8 cellular contexts compared by ENCODE assay signal in genomic region chr19:32693151-32694108, GRCh38. TPM values are rescaled to one million over a fixed set of nuclear protein-coding genes. Genes with fewer than 3 reads are reported as not detected.
DNase-seq lines count a peak whose midpoint lies in the region; ATAC-seq and TF ChIP-seq lines count a peak whose summit lies in the region.
"Not testable (repeated sequence)": the region's sequence is repeated elsewhere in the genome, so short reads cannot be mapped to it uniquely, and the experiment has no call there.

No MANE protein-coding gene starts in this region.

- H3F3A ChIP-seq in PC-3 (ENCODE audit: low read length, unreplicated experiment), result not testable (repeated sequence)

- TF ChIP-seq POLR2A in ovary (IDR thresholded peaks at IDR 0.05), result not testable (repeated sequence)

- H3K9me3 Mint-ChIP-seq in activated CD4-positive, alpha-beta memory T cell treated with anti-CD3 and anti-CD28 coated beads for 36 hours; MCF 10A (ENCODE audit: unreplicated experiment); stimulated activated naive CD8-positive, alpha-beta T cell treated with anti-CD3 and anti-CD28 coated beads, Interleukin-15, Interleukin-2, amounts not matched to agents 100 ng/mL and 50 ng/mL, for 24 hours: not testable (repeated sequence)

- 91 to 93% methylated on average over 20 of the region's 20 CpGs for WGBS in heart right ventricle, 2 donors
- WGBS in ovary, 3 donors, result 91 to 92% (median 92%) methylated on average over 20 of the region's 20 CpGs

- intact Hi-C loops in PC-3 (cut with micrococcal nuclease), result loop anchor here (5.0 kb wide), 2 partner anchors 234 to 279 kb away; partner anchors contain the start of genes CEP89 and FAAP24
- intact Hi-C loops in activated CD4-positive, alpha-beta memory T cell treated with anti-CD3 and anti-CD28 coated beads for 36 hours (cut with micrococcal nuclease), result loop anchor here (5.0 kb wide), 3 partner anchors 99 to 484 kb away; no protein-coding TSS in a partner anchor
- intact Hi-C loops in MCF 10A (cut with micrococcal nuclease); ovary (cut with DNase I): not testable (repeated sequence)
- intact Hi-C loops in heart right ventricle (cut with DNase I), result loop anchor here in 2 of 10 donors (5.0 to 10.0 kb wide), 2 partner anchors 109 to 111 kb away; partner anchors contain the start of gene PDCD5 (in 2 of the 2)

- POLR2A ChIA-PET in PC-3 (lab: Charles Lee; ENCODE audit: unreplicated experiment), result not testable (repeated sequence)
- POLR2A ChIA-PET in activated CD4-positive, alpha-beta memory T cell treated with anti-CD3 and anti-CD28 coated beads for 36 hours (lab: Charles Lee), result interaction anchor here (0.9 to 1.1 kb wide), 2 partner anchors 20 to 288 kb away, joined by 4 read pairs; partner anchors contain the start of gene DPY19L3
- POLR2A ChIA-PET in MCF 10A (lab: Yijun Ruan, JAX), result interaction anchor here (0.6 to 1.0 kb wide), 4 partner anchors 11 to 354 kb away, joined by 3 to 6 read pairs (median 4); no protein-coding TSS in a partner anchor

- not testable (repeated sequence) for H3K27me3 Mint-ChIP-seq in activated CD4-positive, alpha-beta memory T cell treated with anti-CD3 and anti-CD28 coated beads for 36 hours; MCF 10A (ENCODE audit: insufficient read depth, unreplicated experiment); stimulated activated naive CD8-positive, alpha-beta T cell treated with anti-CD3 and anti-CD28 coated beads, Interleukin-15, Interleukin-2, amounts not matched to agents 100 ng/mL and 50 ng/mL, for 24 hours

- H3K4me1 ChIP-seq in BLaER1 treated with 17β-estradiol and CSF1 and Interleukin-3, amounts not matched to agents 10 nM and 100 nM, result peaks cover 43 to 85% (median 49%) of the 10 kb centered on the region in 10 experiments
- H3K4me1 ChIP-seq in PC-3 (ENCODE audit: insufficient read depth, low read length), result peaks cover 18% of the 10 kb centered on the region
- peaks cover 6 to 76% (median 58%) of the 10 kb centered on the region in 9 donors for H3K4me1 ChIP-seq in heart right ventricle
- peaks cover 20% of the 10 kb centered on the region for H3K4me1 ChIP-seq in ovary (ENCODE audit: insufficient read depth)

- H3K27me3 ChIP-seq in BLaER1 treated with 17β-estradiol and CSF1 and Interleukin-3, amounts not matched to agents 10 nM and 100 nM; PC-3 (ENCODE audit: low read length); heart right ventricle; ovary: not testable (repeated sequence)

- H3K4me3 Mint-ChIP-seq in activated CD4-positive, alpha-beta memory T cell treated with anti-CD3 and anti-CD28 coated beads for 36 hours, result peak overlapping the region; percentile 90
- H3K4me3 Mint-ChIP-seq in MCF 10A (ENCODE audit: unreplicated experiment), result peak overlapping the region; percentile 79
- H3K4me3 Mint-ChIP-seq in stimulated activated naive CD8-positive, alpha-beta T cell treated with anti-CD3 and anti-CD28 coated beads, Interleukin-15, Interleukin-2, amounts not matched to agents 100 ng/mL and 50 ng/mL, for 24 hours, result peak overlapping the region; percentile 94

- H3K27ac Mint-ChIP-seq in activated CD4-positive, alpha-beta memory T cell treated with anti-CD3 and anti-CD28 coated beads for 36 hours, result peak overlapping the region; percentile 86
- H3K27ac Mint-ChIP-seq in MCF 10A (ENCODE audit: low read depth, unreplicated experiment), result peak overlapping the region; percentile 96
- peak overlapping the region; percentile 99 for H3K27ac Mint-ChIP-seq in stimulated activated naive CD8-positive, alpha-beta T cell treated with anti-CD3 and anti-CD28 coated beads, Interleukin-15, Interleukin-2, amounts not matched to agents 100 ng/mL and 50 ng/mL, for 24 hours

- H2AFZ ChIP-seq in PC-3 (ENCODE audit: low read length), result not testable (repeated sequence)

- not testable (repeated sequence) for TF ChIP-seq EP300 in ovary (IDR thresholded peaks at IDR 0.05)

- peaks cover 66% of the 10 kb centered on the region for H3K4me1 Mint-ChIP-seq in activated CD4-positive, alpha-beta memory T cell treated with anti-CD3 and anti-CD28 coated beads for 36 hours (ENCODE audit: low read depth)
- H3K4me1 Mint-ChIP-seq in MCF 10A (ENCODE audit: insufficient read depth, unreplicated experiment), result peaks cover 37% of the 10 kb centered on the region
- peaks cover 76% of the 10 kb centered on the region for H3K4me1 Mint-ChIP-seq in stimulated activated naive CD8-positive, alpha-beta T cell treated with anti-CD3 and anti-CD28 coated beads, Interleukin-15, Interleukin-2, amounts not matched to agents 100 ng/mL and 50 ng/mL, for 24 hours (ENCODE audit: low read depth)

- H3K4me2 ChIP-seq in BLaER1 treated with 17β-estradiol and CSF1 and Interleukin-3, amounts not matched to agents 10 nM and 100 nM, result peak overlapping the region; percentile 88 to 98 (median 93)
- H3K4me2 ChIP-seq in PC-3 (ENCODE audit: low read length), result peak overlapping the region; percentile 99

- TSS peak; percentile 24 for BruUV-seq in PC-3 (replicated peaks; lab: Mats Ljungman, UMichigan)
- not testable (repeated sequence) for BruUV-seq in MCF 10A (replicated peaks; lab: Mats Ljungman, UMichigan)

- peak overlapping the region; percentile 89 to 96 (median 94) for H3K9ac ChIP-seq in BLaER1 treated with 17β-estradiol and CSF1 and Interleukin-3, amounts not matched to agents 10 nM and 100 nM
- H3K9ac ChIP-seq in PC-3 (ENCODE audit: low read length), result peak overlapping the region; percentile 92

- peaks cover 0 to 48% (median 24%) of the 10 kb centered on the region in 11 experiments; a peak in 14 of 22 replicates for H4K20me1 ChIP-seq in BLaER1 treated with 17β-estradiol and CSF1 and Interleukin-3, amounts not matched to agents 10 nM and 100 nM
- H4K20me1 ChIP-seq in PC-3 (ENCODE audit: low read length), result not testable (repeated sequence)

- not testable (repeated sequence) for TF ChIP-seq CTCF in HFF-Myc (IDR thresholded peaks at IDR 0.05; ENCODE audit: low read depth, low read length, missing control alignments); PC-3 (conservative IDR thresholded peaks at IDR 0.05; ENCODE audit: low read depth, low read length); MCF 10A (IDR thresholded peaks at IDR 0.05; ENCODE audit: unreplicated experiment); heart right ventricle (IDR thresholded peaks at IDR 0.05); ovary (IDR thresholded peaks at IDR 0.05)

- H3K36me3 ChIP-seq in BLaER1 treated with 17β-estradiol and CSF1 and Interleukin-3, amounts not matched to agents 10 nM and 100 nM, result peaks cover 10 to 55% (median 52%) of the 10 kb centered on the region in 11 experiments
- H3K36me3 ChIP-seq in PC-3 (ENCODE audit: low read depth, low read length); heart right ventricle; ovary: not testable (repeated sequence)

- ATAC-seq in PC-3, heart right ventricle: not testable (repeated sequence)

- peak overlapping the region; percentile 71 to 86 (median 78) for H3K4me3 ChIP-seq in BLaER1 treated with 17β-estradiol and CSF1 and Interleukin-3, amounts not matched to agents 10 nM and 100 nM
- peak overlapping the region; percentile 59 for H3K4me3 ChIP-seq in HFF-Myc (replicated peaks; ENCODE audit: low read depth, low read length)
- peak overlapping the region; percentile 90 for H3K4me3 ChIP-seq in PC-3 (ENCODE audit: low read length)
- H3K4me3 ChIP-seq in heart right ventricle, result peak overlapping the region; percentile 60 to 84 (median 77)
- H3K4me3 ChIP-seq in ovary, result peak overlapping the region; percentile 73

- not testable (repeated sequence) for DNase-seq in HFF-Myc (ENCODE audit: extremely low read depth, low read depth); heart right ventricle; ovary
- DNase-seq in PC-3, result peak; percentile 57
- DNase-seq in activated CD4-positive, alpha-beta memory T cell treated with anti-CD3 and anti-CD28 coated beads for 36 hours, result peak; percentile 74
- peak; percentile 36 for DNase-seq in MCF 10A (ENCODE audit: unreplicated experiment)

- peaks cover 72% of the 10 kb centered on the region for H3K79me2 ChIP-seq in PC-3 (ENCODE audit: low read length)

- CTCF ChIA-PET in PC-3 (lab: Charles Lee); activated CD4-positive, alpha-beta memory T cell treated with anti-CD3 and anti-CD28 coated beads for 36 hours (lab: Charles Lee): not testable (repeated sequence)
- CTCF ChIA-PET in MCF 10A (lab: Yijun Ruan, JAX), result interaction anchor here (0.6 to 1.0 kb wide), 3 partner anchors 12 to 283 kb away, joined by 3 to 4 read pairs (median 3); no protein-coding TSS in a partner anchor

- H3K9me2 ChIP-seq in PC-3 (replicated peaks; ENCODE audit: low read length), result not testable (repeated sequence)

- peak overlapping the region; percentile 84 to 97 (median 95) for H3K27ac ChIP-seq in BLaER1 treated with 17β-estradiol and CSF1 and Interleukin-3, amounts not matched to agents 10 nM and 100 nM
- H3K27ac ChIP-seq in PC-3 (ENCODE audit: low read length) (0 out of 2 replicates have a peak overlapping the region, but pooled peaks have one; percentile 34), heart right ventricle (peak overlapping the region in 2 of 10 donors; percentile 92)
- not testable (repeated sequence) for H3K27ac ChIP-seq in ovary

- H3K9me3 ChIP-seq in BLaER1 treated with 17β-estradiol and CSF1 and Interleukin-3, amounts not matched to agents 10 nM and 100 nM (replicated peaks in 1 of 11), result peaks cover 2 to 55% (median 52%) of the 10 kb centered on the region in 11 experiments
- H3K9me3 ChIP-seq in PC-3 (ENCODE audit: low read length); heart right ventricle; ovary: not testable (repeated sequence)

- peaks cover 37% of the 10 kb centered on the region for H3K36me3 Mint-ChIP-seq in activated CD4-positive, alpha-beta memory T cell treated with anti-CD3 and anti-CD28 coated beads for 36 hours
- peaks cover 31% of the 10 kb centered on the region for H3K36me3 Mint-ChIP-seq in MCF 10A (ENCODE audit: insufficient read depth, unreplicated experiment)
- H3K36me3 Mint-ChIP-seq in stimulated activated naive CD8-positive, alpha-beta T cell treated with anti-CD3 and anti-CD28 coated beads, Interleukin-15, Interleukin-2, amounts not matched to agents 100 ng/mL and 50 ng/mL, for 24 hours (ENCODE audit: low read depth), result peaks cover 51% of the 10 kb centered on the region

RNA-seq across cellular contexts. Expression of gene NUDT19, which starts 1.8 kb away (rescaled TPM):
- total RNA-seq in PC-3 (2014; rRNA removed) (13.3 TPM in 2 replicates), MCF 10A (2022) (29.4 and 33.4 TPM in 2 replicates), heart right ventricle (10 to 100 TPM; 16.1 to 27.7 (median 20.5) TPM), ovary (1 to 10 TPM; 3.6 to 10.0 (median 6.3) TPM)
- total RNA-seq in activated CD4-positive, alpha-beta memory T cell treated with anti-CD3 and anti-CD28 coated beads for 36 hours, result 10 to 100 TPM; 14.9 to 15.0 TPM
- polyA plus RNA-seq in heart right ventricle (10 to 100 TPM in 1 of 2 donors, 1 to 10 TPM in 1; 9.1 to 10.0 TPM), ovary (10 to 100 TPM in 1 of 2 donors, 1 to 10 TPM in 1; 4.6 to 13.0 TPM)

RNA-seq across cellular contexts. Expression of gene RGS9BP, which starts 17.8 kb away (rescaled TPM):
- total RNA-seq in PC-3 (2014; rRNA removed), result 1.3 and 1.6 TPM in 2 replicates
- total RNA-seq in activated CD4-positive, alpha-beta memory T cell treated with anti-CD3 and anti-CD28 coated beads for 36 hours, result under 1 TPM; 0.10 to 0.19 TPM
- 0.16 and 0.69 TPM in 2 replicates for total RNA-seq in MCF 10A (2022)
- 10 to 100 TPM in 1 of 10 donors, 1 to 10 TPM in 9; 1.7 to 13.5 (median 4.8) TPM for total RNA-seq in heart right ventricle
- 1 to 10 TPM in 1 of 2 donors, under 1 TPM in 1; 0.43 to 2.6 TPM for polyA plus RNA-seq in heart right ventricle
- total RNA-seq in ovary, result under 1 TPM in 2 of 7 donors, not detected in 5; 0.17 to 0.31 TPM
- polyA plus RNA-seq in ovary, result under 1 TPM; 0.06 to 0.15 TPM

RNA-seq across cellular contexts. Expression of gene ANKRD27, which starts 18.4 kb away (rescaled TPM):
- 14.3 and 17.0 TPM in 2 replicates for total RNA-seq in PC-3 (2014; rRNA removed)
- total RNA-seq in activated CD4-positive, alpha-beta memory T cell treated with anti-CD3 and anti-CD28 coated beads for 36 hours, result 10 to 100 TPM; 39.7 to 45.4 TPM
- 28.4 and 30.1 TPM in 2 replicates for total RNA-seq in MCF 10A (2022)
- total RNA-seq in heart right ventricle, result 10 to 100 TPM; 16.6 to 24.5 (median 20.0) TPM
- 10 to 100 TPM in 1 of 2 donors, 1 to 10 TPM in 1; 7.6 to 10.1 TPM for polyA plus RNA-seq in heart right ventricle
- total RNA-seq in ovary, result 10 to 100 TPM; 10.6 to 33.6 (median 23.5) TPM
- 10 to 100 TPM in 1 of 2 donors, 1 to 10 TPM in 1; 9.9 to 19.4 TPM for polyA plus RNA-seq in ovary

RNA-seq across cellular contexts. Expression of gene TDRD12, which starts 26.1 kb away (rescaled TPM):
- total RNA-seq in PC-3 (2014; rRNA removed) (0.23 TPM in 1 of 2 replicates, not detected in the other), MCF 10A (2022) (0.14 and 0.20 TPM in 2 replicates), heart right ventricle (under 1 TPM in 5 of 10 donors, not detected in 5; 0.07 to 0.47 (median 0.13) TPM), ovary (1 to 10 TPM in 6 of 7 donors, under 1 TPM in 1; 0.23 to 3.2 (median 2.4) TPM)
- total RNA-seq in activated CD4-positive, alpha-beta memory T cell treated with anti-CD3 and anti-CD28 coated beads for 36 hours, result under 1 TPM; 0.24 to 0.63 TPM
- polyA plus RNA-seq in heart right ventricle (under 1 TPM in 1 of 2 donors, not detected in 1; 0.06 TPM), ovary (1 to 10 TPM in 1 of 2 donors, under 1 TPM in 1; 0.63 to 1.1 TPM)
